In genomic region chr6:129709909-129710721, GRCh38 we compare ENCODE assay signal across 1 cellular context.
TF ChIP-seq lines count a peak whose summit lies in the region.

Gene ARHGAP18, minus strand, starts transcription at chr6:129710177. Its CDS starts 41 bp downstream, at chr6:129710136.

TF ChIP-seq in HepG2, 621 proteins besides CTCF, POLR2A, EP300 and RAD21 (continued from another document and continues in another):
- TF ChIP-seq ZBTB40 (IDR thresholded peaks at IDR 0.05) (no peak), ZBTB40 (CRISPR knock-in tag; IDR thresholded peaks at IDR 0.05) (peak; percentile 56; the same call in 1 of the 2 replicates), IRF1 (CRISPR knock-in tag; IDR thresholded peaks at IDR 0.05; ENCODE audit: low read depth) (no peak), CEBPG (CRISPR knock-in tag; IDR thresholded peaks at IDR 0.05) (peak; percentile 56; the same call in 1 of the 2 replicates), LCORL (IDR thresholded peaks at IDR 0.05) (no peak), LCORL (CRISPR knock-in tag; IDR thresholded peaks at IDR 0.05) (no peak; the same call in 1 of the 2 replicates), ZNF776 (CRISPR knock-in tag; IDR thresholded peaks at IDR 0.05) (0 out of 2 replicates have a peak, but pooled peaks have one; percentile 49), ZNF296 (CRISPR knock-in tag; conservative IDR thresholded peaks at IDR 0.05) (no peak), LBX2 (CRISPR knock-in tag; IDR thresholded peaks at IDR 0.05; ENCODE audit: borderline replicate concordance) (no peak), EEA1 (CRISPR knock-in tag; IDR thresholded peaks at IDR 0.05; ENCODE audit: borderline replicate concordance) (no peak), ZNF660 (CRISPR knock-in tag; IDR thresholded peaks at IDR 0.05; ENCODE audit: borderline replicate concordance, low read depth) (no peak), DBP (CRISPR knock-in tag; IDR thresholded peaks at IDR 0.05; ENCODE audit: not compliant biosample characterization) (peak; percentile 30), FOXK1 (CRISPR knock-in tag; IDR thresholded peaks at IDR 0.05; ENCODE audit: borderline replicate concordance, low read depth) (peak; percentile 56; the same call in 1 of the 2 replicates), CHCHD3 (CRISPR knock-in tag; IDR thresholded peaks at IDR 0.05) (no peak), ZBTB3 (CRISPR knock-in tag; IDR thresholded peaks at IDR 0.05; ENCODE audit: borderline replicate concordance, low read depth) (peak; percentile 69; the same call in 1 of the 2 replicates), ZNF83 (CRISPR knock-in tag; IDR thresholded peaks at IDR 0.05; ENCODE audit: borderline replicate concordance) (peak; percentile 52; the same call in 1 of the 2 replicates), ZNF501 (CRISPR knock-in tag; IDR thresholded peaks at IDR 0.05) (peak; percentile 100), PITX1 (CRISPR knock-in tag; IDR thresholded peaks at IDR 0.05) (peak; percentile 69), ZNF30 (CRISPR knock-in tag; IDR thresholded peaks at IDR 0.05) (no peak), MYPOP (CRISPR knock-in tag; IDR thresholded peaks at IDR 0.05) (peak; percentile 87), ZNF333 (CRISPR knock-in tag; IDR thresholded peaks at IDR 0.05; ENCODE audit: borderline replicate concordance) (0 out of 2 replicates have a peak, but pooled peaks have one; percentile 65), FOXP4 (CRISPR knock-in tag; IDR thresholded peaks at IDR 0.05) (peak; percentile 67), MTA3 (CRISPR knock-in tag; IDR thresholded peaks at IDR 0.05) (no peak), ZSCAN12 (CRISPR knock-in tag; IDR thresholded peaks at IDR 0.05) (0 out of 2 replicates have a peak, but pooled peaks have one; percentile 4), MIER3 (CRISPR knock-in tag; IDR thresholded peaks at IDR 0.05; ENCODE audit: borderline replicate concordance) (peak; percentile 85), ZBTB26 (CRISPR knock-in tag; IDR thresholded peaks at IDR 0.05; ENCODE audit: borderline replicate concordance) (peak; percentile 84), ARID4A (CRISPR knock-in tag; IDR thresholded peaks at IDR 0.05; ENCODE audit: borderline replicate concordance) (peak; percentile 95), NFYB (CRISPR knock-in tag; IDR thresholded peaks at IDR 0.05) (peak; percentile 69), ATF1 (CRISPR knock-in tag; IDR thresholded peaks at IDR 0.05) (no peak), PRPF4 (IDR thresholded peaks at IDR 0.05; ENCODE audit: low read depth, low read length, poor library complexity, severe bottlenecking) (no peak), ZNF329 (CRISPR knock-in tag; IDR thresholded peaks at IDR 0.05; ENCODE audit: low read depth) (no peak), SRSF1 (optimal IDR thresholded peaks at IDR 0.05; ENCODE audit: low read depth, low read length) (peak; percentile 64), BCL6 (CRISPR knock-in tag; IDR thresholded peaks at IDR 0.05) (peak; percentile 68), U2AF2 (IDR thresholded peaks at IDR 0.05; ENCODE audit: low read depth, low read length) (no peak), GMEB1 (CRISPR knock-in tag; IDR thresholded peaks at IDR 0.05; ENCODE audit: borderline replicate concordance) (peak; percentile 55; the same call in 1 of the 2 replicates), ZNF775 (CRISPR knock-in tag; IDR thresholded peaks at IDR 0.05; ENCODE audit: borderline replicate concordance) (0 out of 2 replicates have a peak, but pooled peaks have one; percentile 34), ELF1 (CRISPR knock-in tag; IDR thresholded peaks at IDR 0.05) (peak; percentile 82), NFRKB (IDR thresholded peaks at IDR 0.05) (no peak)
